26 cellular contexts compared by ENCODE assay signal in genomic region chr17:78268191-78268874, GRCh38. TPM values are rescaled to one million over a fixed set of nuclear protein-coding genes. Genes with fewer than 3 reads are reported as not detected.
DNase-seq lines count a peak whose midpoint lies in the region; ATAC-seq and TF ChIP-seq lines count a peak whose summit lies in the region.
"Had no signal": no experiment of that assay in that cellular context is flagged by ENCODE, and none has a peak within 500 bp of the region (broad histone marks: within the 10 kb centered on the region; RNA-seq: fewer than 3 reads in every experiment).

No MANE protein-coding gene starts in this region.

- peaks cover 14% of the 10 kb centered on the region for H3K27me3 Mint-ChIP-seq in GM23338 (ENCODE audit: insufficient read depth, low read depth, poor library complexity)
- H3K27me3 Mint-ChIP-seq in activated CD4-positive, alpha-beta memory T cell treated with anti-CD3 and anti-CD28 coated beads for 36 hours: no peaks in the 10 kb centered on the region

- peak overlapping the region; percentile 80 for H3K4me2 ChIP-seq in GM23338

- peak overlapping the region; percentile 37 for H3K9ac ChIP-seq in iPS-15b (ENCODE audit: low read depth, low read length)

- 0 out of 3 replicates have a peak overlapping the region, but pooled peaks have one; percentile 51 for H3K4me3 Mint-ChIP-seq in GM23338
- H3K4me3 Mint-ChIP-seq in activated CD4-positive, alpha-beta memory T cell treated with anti-CD3 and anti-CD28 coated beads for 36 hours: no peak overlapping the region

- no peaks in the 10 kb centered on the region for H3K36me3 Mint-ChIP-seq in GM23338 (ENCODE audit: low read depth)
- H3K36me3 Mint-ChIP-seq in activated CD4-positive, alpha-beta memory T cell treated with anti-CD3 and anti-CD28 coated beads for 36 hours: no peaks in the 10 kb centered on the region

- H3K79me2 ChIP-seq in GM23338 (replicated peaks; ENCODE audit: insufficient read depth): no peaks in the 10 kb centered on the region

- no peaks in the 10 kb centered on the region for H3K9me2 ChIP-seq in GM23338 (ENCODE audit: insufficient read depth)

- CTCF ChIA-PET in activated CD4-positive, alpha-beta memory T cell treated with anti-CD3 and anti-CD28 coated beads for 36 hours (lab: Charles Lee): no interaction called here

- H3K36me3 ChIP-seq in GM23338 (ENCODE audit: insufficient read depth) (no peaks in the 10 kb centered on the region), SJCRH30 (no peaks in the 10 kb centered on the region), iPS-15b (ENCODE audit: control insufficient read depth, insufficient read depth, low read length) (no peaks in the 10 kb centered on the region), neuron (ENCODE audit: insufficient read depth, low read length) (peaks cover 10% of the 10 kb centered on the region)
- H3K36me3 ChIP-seq: brain microvascular endothelial cell, esophagus muscularis mucosa, HAP-1 had no signal

- DNase-seq in GM23338 (ENCODE audit: low spot score) (no peak), SJCRH30 (peak in 1 of 2 experiments; percentile 26), COLO668 (lab: John Stamatoyannopoulos, UW; ENCODE audit: unreplicated experiment) (no peak)
- DNase-seq in activated CD4-positive, alpha-beta T cell treated with anti-CD3 and anti-CD28 coated beads for 48 hours: no peak
- DNase-seq in activated CD4-positive, alpha-beta T cell treated with anti-CD3 and anti-CD28 coated beads, Interleukin-2, amount 50 U/mL, for 48 hours: no peak
- no peak for DNase-seq in activated CD4-positive, alpha-beta memory T cell treated with anti-CD3 and anti-CD28 coated beads for 36 hours
- DNase-seq: activated CD4-positive, CD25-positive, alpha-beta regulatory T cell; activated gamma-delta T cell treated with Interleukin-2 at 50 U/mL for 16 hours; activated T-cell treated with anti-CD3 and anti-CD28 coated beads, Interleukin-2, amount 50 U/mL, for 1 hour; brain microvascular endothelial cell; NCI-H2081 treated with DMSO at 0.1 percent for 48 hours; NCI-H345; NCI-H774; stimulated activated CD4-positive, alpha-beta T cell treated with anti-CD3 and anti-CD28 coated beads, Interleukin-4, amount 100 ng/mL, for 4 hours; stimulated activated naive CD4-positive, alpha-beta T cell treated with Interleukin-2 at 50 U/mL for 16 hours; SW 1271; testis had no signal

- H3K4me3 ChIP-seq in GM23338 (peak overlapping the region; percentile 43; the same call in 1 of the 2 replicates), SJCRH30 (peak overlapping the region; percentile 51), iPS-15b (ENCODE audit: low read depth, low read length) (peak overlapping the region; percentile 35), neuron (ENCODE audit: low read length) (peak overlapping the region; percentile 61)
- H3K4me3 ChIP-seq: esophagus muscularis mucosa, HAP-1, lung, testis had no signal

- H3K9me3 ChIP-seq in SJCRH30 (replicated peaks) (no peaks in the 10 kb centered on the region), iPS-15b (ENCODE audit: control insufficient read depth, insufficient read depth, low read length) (no peaks in the 10 kb centered on the region), neuron (ENCODE audit: low read length) (no peaks in the 10 kb centered on the region)
- H3K9me3 ChIP-seq: esophagus muscularis mucosa, HAP-1, testis had no signal

- H3K9me3 Mint-ChIP-seq in GM23338: no peaks in the 10 kb centered on the region
- H3K9me3 Mint-ChIP-seq in activated CD4-positive, alpha-beta memory T cell treated with anti-CD3 and anti-CD28 coated beads for 36 hours: no peaks in the 10 kb centered on the region

- peak; percentile 11 for ATAC-seq in GM23338

- no peak; a peak in 1 of 4 replicates for TF ChIP-seq CTCF in GM23338 (conservative IDR thresholded peaks at IDR 0.05; ENCODE audit: low read depth in 2 of 2)

- no peak overlapping the region for H3K27ac Mint-ChIP-seq in GM23338
- no peak overlapping the region for H3K27ac Mint-ChIP-seq in activated CD4-positive, alpha-beta memory T cell treated with anti-CD3 and anti-CD28 coated beads for 36 hours

- H3K4me1 Mint-ChIP-seq in GM23338: peaks cover 79% of the 10 kb centered on the region
- peaks cover 31% of the 10 kb centered on the region for H3K4me1 Mint-ChIP-seq in activated CD4-positive, alpha-beta memory T cell treated with anti-CD3 and anti-CD28 coated beads for 36 hours (ENCODE audit: low read depth)

- H3K27ac ChIP-seq in GM23338 (ENCODE audit: low read depth) (no peak overlapping the region), SJCRH30 (no peak overlapping the region)
- H3K27ac ChIP-seq: brain microvascular endothelial cell, esophagus muscularis mucosa, RWPE1, testis had no signal

- H3F3A ChIP-seq in GM23338 (replicated peaks; ENCODE audit: low read depth): peaks cover 6% of the 10 kb centered on the region; the same call in 1 of the 2 replicates

- H2AFZ ChIP-seq in GM23338 (peak overlapping the region; percentile 85), neuron (ENCODE audit: low read depth, low read length) (no peak overlapping the region)

- POLR2A ChIA-PET in activated CD4-positive, alpha-beta memory T cell treated with anti-CD3 and anti-CD28 coated beads for 36 hours (lab: Charles Lee): no interaction called here

- H3K27me3 ChIP-seq in GM23338 (ENCODE audit: insufficient read depth) (no peaks in the 10 kb centered on the region), SJCRH30 (no peaks in the 10 kb centered on the region), iPS-15b (ENCODE audit: control insufficient read depth, insufficient read depth, low read length) (peaks cover 3% of the 10 kb centered on the region), neuron (ENCODE audit: insufficient read depth, low read length) (no peaks in the 10 kb centered on the region)
- H3K27me3 ChIP-seq: testis had no signal

- intact Hi-C loops in activated CD4-positive, alpha-beta memory T cell treated with anti-CD3 and anti-CD28 coated beads for 36 hours (cut with micrococcal nuclease): no loop called here

- H3K4me1 ChIP-seq in GM23338 (ENCODE audit: insufficient read depth) (peaks cover 68% of the 10 kb centered on the region), SJCRH30 (peaks cover 66% of the 10 kb centered on the region), iPS-15b (ENCODE audit: control insufficient read depth, insufficient read depth, low read length) (peaks cover 17% of the 10 kb centered on the region), neuron (ENCODE audit: insufficient read depth, low read length) (peaks cover 66% of the 10 kb centered on the region)

- H4K20me1 ChIP-seq in GM23338 (replicated peaks; ENCODE audit: insufficient read depth): no peaks in the 10 kb centered on the region

TF ChIP-seq in GM23338, 12 proteins besides CTCF, POLR2A, EP300 and RAD21 (continues in another document):
- TF ChIP-seq ZNF331 (CRISPR knock-in tag; IDR thresholded peaks at IDR 0.05; ENCODE audit: low read depth): no peak
- no peak for TF ChIP-seq STAT1 (IDR thresholded peaks at IDR 0.05; ENCODE audit: unreplicated experiment)

RNA-seq across cellular contexts. Expression of gene TMEM235, which starts 36.9 kb away (rescaled TPM):
- total RNA-seq in GM23338 (2014; rRNA removed; shearing (Covaris generic)): not detected in 2 replicates
- polyA plus RNA-seq in GM23338 (2016; fragmentation: Nextera tagmentation; extraction: Ambion mirVana): not detected in 2 replicates
- 0.10 TPM in 1 of 2 replicates, not detected in the other for total RNA-seq in SJCRH30 (2014; rRNA removed; shearing (Covaris generic))
- not detected for total RNA-seq in activated CD4-positive, alpha-beta memory T cell treated with anti-CD3 and anti-CD28 coated beads for 36 hours
- total RNA-seq: esophagus muscularis mucosa, frontal cortex, IMR-90, osteocyte, testis had no signal
- polyA plus RNA-seq: IMR-90 had no signal

RNA-seq across cellular contexts. Expression of gene BIRC5, which starts 54.3 kb away (rescaled TPM):
- total RNA-seq in GM23338 (2014; rRNA removed; shearing (Covaris generic)): 89.7 and 114 TPM in 2 replicates
- polyA plus RNA-seq in GM23338 (2016; fragmentation: Nextera tagmentation; extraction: Ambion mirVana): 111 and 132 TPM in 2 replicates
- 248 and 255 TPM in 2 replicates for total RNA-seq in SJCRH30 (2014; rRNA removed; shearing (Covaris generic))
- total RNA-seq in activated CD4-positive, alpha-beta memory T cell treated with anti-CD3 and anti-CD28 coated beads for 36 hours: 10 to 100 TPM; 87.4 to 95.4 TPM
